In the genomic region with DNA sequence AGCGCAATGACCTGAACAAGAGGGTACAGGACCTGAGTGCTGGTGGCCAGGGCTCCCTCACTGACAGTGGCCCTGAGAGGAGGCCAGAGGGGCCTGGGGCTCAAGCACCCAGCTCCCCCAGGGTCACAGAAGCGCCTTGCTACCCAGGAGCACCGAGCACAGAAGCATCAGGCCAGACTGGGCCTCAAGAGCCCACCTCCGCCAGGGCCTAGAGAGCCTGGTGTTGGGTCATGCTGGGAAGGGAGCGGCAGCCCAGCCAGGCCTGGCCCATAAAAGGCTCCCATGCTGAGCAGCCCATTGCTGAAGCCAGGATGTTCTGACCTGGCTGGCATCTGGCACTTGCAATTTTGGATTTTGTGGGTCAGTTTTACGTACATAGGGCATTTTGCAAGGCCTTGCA, we compare ENCODE assay signal across 23 cellular contexts. TPM values are rescaled to one million over a fixed set of nuclear protein-coding genes. Genes with fewer than 3 reads are reported as not detected.
"Had no signal": no experiment of that assay in that cellular context is flagged by ENCODE, and none has a peak within 500 bp of the region (broad histone marks: within the 10 kb centered on the region; RNA-seq: fewer than 3 reads in every experiment).

No MANE protein-coding gene starts in this region.

- H3K27me3 Mint-ChIP-seq: activated CD4-positive, alpha-beta T cell treated with anti-CD3 and anti-CD28 coated beads for 36 hours; brain had no signal

- H3K27ac ChIP-seq: epithelial cell of prostate, foreskin keratinocyte, pancreas, thyroid gland had no signal

- ATAC-seq: activated CD4-positive, alpha-beta T cell treated with anti-CD3 and anti-CD28 coated beads for 36 hours; foreskin keratinocyte; left lobe of liver; natural killer cell; pancreas; WTC11 had no signal

- H3K9me3 ChIP-seq: pancreas, thyroid gland had no signal

- H3K9me3 Mint-ChIP-seq: brain, endodermal cell, natural killer cell, WTC11 had no signal

- H3K27me3 ChIP-seq: dorsolateral prefrontal cortex, foreskin keratinocyte, pancreas, thyroid gland had no signal

- FAIRE-seq: colon, keratinocyte, pancreas had no signal

- H3K27ac Mint-ChIP-seq: activated CD4-positive, alpha-beta T cell treated with anti-CD3 and anti-CD28 coated beads for 36 hours; brain; endodermal cell; natural killer cell; WTC11 had no signal

- H3K4me3 Mint-ChIP-seq: activated CD4-positive, alpha-beta T cell treated with anti-CD3 and anti-CD28 coated beads for 36 hours; brain; endodermal cell; natural killer cell; WTC11 had no signal

- DNase-seq: activated CD4-positive, alpha-beta T cell treated with anti-CD3 and anti-CD28 coated beads for 36 hours; activated CD8-positive, alpha-beta memory T cell treated with anti-CD3 and anti-CD28 coated beads for 24 hours; anterior cingulate cortex; caudate nucleus; dorsolateral prefrontal cortex; endodermal cell; foreskin keratinocyte; glutamatergic neuron; hypothalamus; natural killer cell; stimulated activated naive CD4-positive, alpha-beta T cell; thyroid gland had no signal

- H3K4me3 ChIP-seq: dorsolateral prefrontal cortex, lung, pancreas, thyroid gland had no signal

RNA-seq across cellular contexts. Expression of a gene that starts 13.9 kb away (rescaled TPM):
- total RNA-seq: activated CD4-positive, alpha-beta T cell treated with anti-CD3 and anti-CD28 coated beads for 36 hours; endodermal cell; fibroblast of lung; foreskin keratinocyte; left lobe of liver; natural killer cell; pancreas; subcutaneous adipose tissue; thyroid gland; ureter; WTC11 had no signal
- polyA plus RNA-seq: fibroblast of lung, foreskin keratinocyte, keratinocyte had no signal
